9 cellular contexts compared by ENCODE assay signal in the genomic region with DNA sequence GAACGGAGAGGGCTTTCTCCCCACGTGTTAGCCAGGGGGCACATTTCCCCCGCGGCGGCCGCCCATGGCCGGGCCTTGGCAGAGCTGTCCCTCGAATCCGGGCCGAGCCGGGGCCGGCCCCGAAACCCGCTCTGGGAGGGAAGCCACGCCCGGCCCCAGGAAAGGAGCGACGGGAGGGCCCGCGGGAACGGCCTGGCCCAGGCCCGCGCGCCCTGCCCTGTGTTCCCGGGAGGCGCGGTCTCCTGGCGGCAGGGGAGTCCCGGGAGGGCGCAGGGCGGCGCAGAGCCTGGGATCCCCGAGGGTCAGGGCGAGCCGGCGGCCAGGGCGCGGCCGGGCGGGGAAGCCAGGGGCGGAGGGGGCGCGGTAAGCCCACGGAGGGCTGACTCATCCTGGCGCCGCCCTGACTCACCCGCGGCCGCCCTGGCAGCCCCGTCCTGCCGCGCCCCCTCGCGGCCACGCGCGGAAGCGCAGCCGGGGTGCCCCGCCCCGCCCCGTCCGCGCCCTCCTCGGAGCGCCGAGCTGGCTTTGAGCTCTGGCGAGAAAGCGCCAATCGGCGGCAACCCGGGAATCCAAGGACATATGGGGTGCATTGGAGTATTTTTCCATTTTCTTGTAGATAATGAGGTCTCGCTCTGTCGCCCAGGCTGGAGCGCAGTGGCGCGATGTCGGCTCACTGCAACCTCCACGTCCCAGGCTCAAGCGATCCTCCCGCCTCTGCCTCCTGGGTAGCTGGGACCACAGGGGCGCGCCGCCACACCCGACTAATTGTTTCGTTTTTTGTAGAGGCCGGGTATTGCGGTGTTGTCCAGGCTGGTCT. TPM values are rescaled to one million over a fixed set of nuclear protein-coding genes. Genes with fewer than 3 reads are reported as not detected.
DNase-seq lines count a peak whose midpoint lies in the region; ATAC-seq and TF ChIP-seq lines count a peak whose summit lies in the region.
"Had no signal": no experiment of that assay in that cellular context is flagged by ENCODE, and none has a peak within 500 bp of the region (broad histone marks: within the 10 kb centered on the region; RNA-seq: fewer than 3 reads in every experiment).

No MANE protein-coding gene starts in this region.

- peaks cover 6% of the 10 kb centered on the region for H3K27me3 ChIP-seq in CD4-positive, alpha-beta T cell (ENCODE audit: control insufficient read depth, insufficient read depth, low read length)
- peaks cover 4% of the 10 kb centered on the region for H3K27me3 ChIP-seq in HL-60 (ENCODE audit: insufficient read depth, poor library complexity, severe bottlenecking)

- DNase-seq in CD4-positive, alpha-beta T cell = peak; percentile 60 to 89 (median 80)
- DNase-seq in HL-60 (ENCODE audit: low read depth in 1 of 2, low spot score in 1 of 2) (peak; percentile 49 to 63), RKO (ENCODE audit: low spot score) (peak; percentile 87), fibroblast of the conjunctiva (ENCODE audit: low read depth) (peak; percentile 75), nephron progenitor cell (peak; percentile 89)
- peak; percentile 83 for DNase-seq in activated effector memory CD4-positive, alpha-beta T cell treated with Interleukin-2 at 50 U/mL for 16 hours
- peak; percentile 90 for DNase-seq in stimulated activated naive CD8-positive, alpha-beta T cell treated with anti-CD3 and anti-CD28 coated beads, Interleukin-15, Interleukin-2, amounts not matched to agents 100 U/mL and 50 U/mL, for 24 hours

- no peaks in the 10 kb centered on the region for H3K9me3 Mint-ChIP-seq in CD4-positive, alpha-beta T cell
- H3K9me3 Mint-ChIP-seq in nephron progenitor cell = no peaks in the 10 kb centered on the region

- ATAC-seq in CD4-positive, alpha-beta T cell (ENCODE audit: poor library complexity) = peak; percentile 97
- ATAC-seq in GM19372 (IDR thresholded peaks at IDR 0.05; ENCODE audit: low read depth, unreplicated experiment) = peak; percentile 64
- peak; percentile 90 for ATAC-seq in stimulated activated naive CD8-positive, alpha-beta T cell treated with anti-CD3 and anti-CD28 coated beads, Interleukin-15, Interleukin-2, amounts not matched to agents 100 U/mL and 50 U/mL, for 24 hours

- TF ChIP-seq CTCF in CD4-positive, alpha-beta T cell (IDR thresholded peaks at IDR 0.05) = peak; percentile 57
- peak; percentile 19 for TF ChIP-seq CTCF in HL-60 (IDR thresholded peaks at IDR 0.05; ENCODE audit: insufficient read depth, low read length)
- peak; percentile 53 for TF ChIP-seq CTCF in nephron progenitor cell (IDR thresholded peaks at IDR 0.05)

- no peaks in the 10 kb centered on the region for H3K36me3 Mint-ChIP-seq in CD4-positive, alpha-beta T cell (ENCODE audit: low read depth)
- no peaks in the 10 kb centered on the region for H3K36me3 Mint-ChIP-seq in nephron progenitor cell (ENCODE audit: low read depth)

- POLR2A ChIA-PET in CD4-positive, alpha-beta T cell (lab: Charles Lee) = interaction anchor here (1.4 kb wide), 1 partner anchor 83 kb away, joined by 6 read pairs; no protein-coding TSS in a partner anchor

- intact Hi-C loops in CD4-positive, alpha-beta T cell (cut with DNase I, micrococcal nuclease) = loop anchor here (1.0 to 5.0 kb wide), 4 partner anchors 46 to 215 kb away; no protein-coding TSS in a partner anchor

- H3K4me3 Mint-ChIP-seq in CD4-positive, alpha-beta T cell = peak overlapping the region; percentile 81
- peak overlapping the region; percentile 77 for H3K4me3 Mint-ChIP-seq in nephron progenitor cell

- peaks cover 6% of the 10 kb centered on the region for H3K4me1 Mint-ChIP-seq in CD4-positive, alpha-beta T cell (ENCODE audit: low read depth)
- H3K4me1 Mint-ChIP-seq in nephron progenitor cell = peaks cover 48% of the 10 kb centered on the region

- CTCF ChIA-PET in CD4-positive, alpha-beta T cell (lab: Charles Lee) = interaction anchor here (0.5 to 2.5 kb wide), 17 partner anchors 10 to 1562 kb away, joined by 3 to 27 read pairs (median 3); a partner anchor contains a TSS

- no peak overlapping the region for H3K27ac ChIP-seq in CD4-positive, alpha-beta T cell (ENCODE audit: low read depth, low read length)
- H3K27ac ChIP-seq in HL-60 (replicated peaks) = no peak overlapping the region

- no peaks in the 10 kb centered on the region for H3K9me3 ChIP-seq in CD4-positive, alpha-beta T cell (ENCODE audit: control insufficient read depth, low read length)

- H3K4me3 ChIP-seq in HL-60 (replicated peaks; ENCODE audit: insufficient read depth, low read length) = peak overlapping the region; percentile 38

- peaks cover 35% of the 10 kb centered on the region for H3K27me3 Mint-ChIP-seq in CD4-positive, alpha-beta T cell
- peaks cover 33% of the 10 kb centered on the region for H3K27me3 Mint-ChIP-seq in nephron progenitor cell (ENCODE audit: low read depth, poor library complexity)

- no peak overlapping the region for H3K27ac Mint-ChIP-seq in CD4-positive, alpha-beta T cell
- no peak overlapping the region for H3K27ac Mint-ChIP-seq in nephron progenitor cell

RNA-seq across cellular contexts. Expression of a gene that starts 31.8 kb away (rescaled TPM):
- total RNA-seq in CD4-positive, alpha-beta T cell = not detected
- total RNA-seq: pulmonary artery endothelial cell had no signal
